Comparison of ENCODE assay signal across 9 cellular contexts in the genomic region with DNA sequence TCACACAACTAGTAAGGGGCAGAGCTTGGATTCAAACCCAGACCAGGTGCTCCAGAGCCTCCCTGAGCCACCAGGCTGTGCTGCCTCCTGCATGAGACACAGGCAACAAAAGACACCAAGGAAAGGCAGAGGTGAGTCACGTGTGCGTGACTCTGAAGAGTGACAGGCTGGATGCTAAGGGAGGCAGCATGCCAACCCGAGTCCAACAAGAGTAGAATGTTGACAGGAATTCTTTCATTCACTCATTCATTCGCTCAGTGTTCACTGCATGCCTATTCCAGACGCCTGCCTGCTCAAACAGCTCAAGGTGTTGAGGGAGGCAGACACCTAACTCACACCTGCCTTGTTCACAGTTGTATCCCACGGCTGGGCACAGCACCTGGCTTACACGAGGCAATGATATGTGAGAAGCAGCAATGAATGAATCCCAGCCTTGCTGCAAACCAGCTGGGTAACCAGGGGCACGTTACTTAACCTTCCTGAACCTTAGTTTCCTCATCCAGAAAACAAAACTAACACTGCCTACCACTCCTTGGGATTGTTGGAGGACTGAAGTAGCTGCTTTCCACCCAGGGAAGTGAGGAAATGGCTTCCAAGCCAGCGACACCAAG.
DNase-seq lines count a peak whose midpoint lies in the region; ATAC-seq and TF ChIP-seq lines count a peak whose summit lies in the region.
"Had no signal": no experiment of that assay in that cellular context is flagged by ENCODE, and none has a peak within 500 bp of the region (broad histone marks: within the 10 kb centered on the region; RNA-seq: fewer than 3 reads in every experiment).

No MANE protein-coding gene starts in this region.

- H3K4me1 ChIP-seq in PC-9 (replicated peaks; ENCODE audit: insufficient read depth): peaks cover 51% of the 10 kb centered on the region
- H3K4me1 ChIP-seq in suprapubic skin: peaks cover 85% of the 10 kb centered on the region
- peaks cover 9% of the 10 kb centered on the region for H3K4me1 ChIP-seq in effector memory CD4-positive, alpha-beta T cell (ENCODE audit: control insufficient read depth, insufficient read depth, low read length, poor library complexity, severe bottlenecking)

- ATAC-seq in HG02571 (IDR thresholded peaks at IDR 0.05; ENCODE audit: unreplicated experiment): no peak

- no peak overlapping the region for H3K4me2 ChIP-seq in PC-9

- no peak overlapping the region for H3K4me3 ChIP-seq in PC-9
- peak overlapping the region; percentile 11 for H3K4me3 ChIP-seq in suprapubic skin
- no peak overlapping the region for H3K4me3 ChIP-seq in effector memory CD4-positive, alpha-beta T cell (ENCODE audit: insufficient read depth, low read depth, low read length, poor library complexity, severe bottlenecking)

- H4K20me1 ChIP-seq in PC-9 (ENCODE audit: insufficient read depth): peaks cover 6% of the 10 kb centered on the region

- no peaks in the 10 kb centered on the region for H3K9me3 ChIP-seq in PC-9 (ENCODE audit: insufficient read depth, low read depth)
- no peaks in the 10 kb centered on the region for H3K9me3 ChIP-seq in suprapubic skin
- H3K9me3 ChIP-seq in effector memory CD4-positive, alpha-beta T cell (ENCODE audit: control insufficient read depth, low read length): no peaks in the 10 kb centered on the region

- H3K27ac ChIP-seq in PC-9 (no peak overlapping the region), suprapubic skin (peak overlapping the region; percentile 91)
- H3K27ac ChIP-seq in effector memory CD4-positive, alpha-beta T cell (ENCODE audit: insufficient read depth, low read length, poor library complexity, severe bottlenecking): no peak overlapping the region

- TF ChIP-seq EP300 in suprapubic skin (IDR thresholded peaks at IDR 0.05): no peak

- no peaks in the 10 kb centered on the region for H3K27me3 ChIP-seq in PC-9 (ENCODE audit: insufficient read depth, low read depth)
- no peaks in the 10 kb centered on the region for H3K27me3 ChIP-seq in suprapubic skin
- H3K27me3 ChIP-seq in effector memory CD4-positive, alpha-beta T cell (replicated peaks; ENCODE audit: control insufficient read depth, insufficient read depth, low read length, poor library complexity, severe bottlenecking): no peaks in the 10 kb centered on the region

- CTCF ChIA-PET in PC-9 (lab: Charles Lee): no interaction called here

- no peak for TF ChIP-seq CTCF in PC-9 (conservative IDR thresholded peaks at IDR 0.05)
- TF ChIP-seq CTCF in suprapubic skin (IDR thresholded peaks at IDR 0.05): peak in 1 of 2 donors; percentile 2

- H3F3A ChIP-seq in PC-9 (ENCODE audit: insufficient read depth, low read depth): peaks cover 47% of the 10 kb centered on the region

- POLR2A ChIA-PET in PC-9 (lab: Charles Lee; ENCODE audit: unreplicated experiment): no interaction called here

- no peaks in the 10 kb centered on the region for H3K36me3 ChIP-seq in PC-9 (ENCODE audit: low read depth)
- H3K36me3 ChIP-seq in suprapubic skin: no peaks in the 10 kb centered on the region
- peaks cover 4% of the 10 kb centered on the region for H3K36me3 ChIP-seq in effector memory CD4-positive, alpha-beta T cell (ENCODE audit: control insufficient read depth, insufficient read depth, low read length)

- no peak overlapping the region for H2AFZ ChIP-seq in PC-9

- BruUV-seq in PC-9 (replicated peaks; lab: Mats Ljungman, UMichigan): no TSS peak

- DNase-seq in SKM-1 treated with dmso at 0.1 percent for 144 hours (lab: John Stamatoyannopoulos, UW; ENCODE audit: unreplicated experiment) (peak; percentile 65), SKM-1 (lab: John Stamatoyannopoulos, UW; ENCODE audit: unreplicated experiment) (no peak), PC-9 (peak; percentile 35 to 47), cardiac septum (ENCODE audit: low spot score) (peak; percentile 78), suprapubic skin (ENCODE audit: low spot score in 2 of 2) (no peak), dedifferentiated amniotic fluid mesenchymal stem cell (ENCODE audit: extremely low spot score) (no peak)
- no peak for DNase-seq in effector memory CD4-positive, alpha-beta T cell
- DNase-seq: CD4-positive, CD25-positive, alpha-beta regulatory T cell had no signal

- no peak for TF ChIP-seq POLR2A in suprapubic skin (IDR thresholded peaks at IDR 0.05)

- intact Hi-C loops in PC-9 (cut with micrococcal nuclease; ENCODE audit: unreplicated experiment): loop anchor here (5.0 kb wide), 2 partner anchors 61 to 81 kb away; no protein-coding TSS in a partner anchor
- intact Hi-C loops in cardiac septum (cut with DNase I): loop anchor here (5.0 kb wide), 1 partner anchor 86 kb away; a partner anchor contains a TSS

- H3K9me2 ChIP-seq in PC-9 (ENCODE audit: insufficient read depth): no peaks in the 10 kb centered on the region

- peaks cover 97% of the 10 kb centered on the region for H3K79me2 ChIP-seq in PC-9 (ENCODE audit: low read depth)

- WGBS in suprapubic skin: 56% methylated on average over 9 of the region's 9 CpGs

Comparison
In these comparisons a context has a peak if more than half of its experiments do, and no peak if none do; other contexts are left out.
1. DNase-seq: peak in SKM-1 treated with dmso at 0.1 percent for 144 hours (single experiment), PC-9 (2 of 2) and cardiac septum (single experiment); none in SKM-1 (single experiment), suprapubic skin (0 of 2), dedifferentiated amniotic fluid mesenchymal stem cell (single experiment) and effector memory CD4-positive, alpha-beta T cell (0 of 3).